ENCODE assay signal across 1 cellular context in the genomic region with DNA sequence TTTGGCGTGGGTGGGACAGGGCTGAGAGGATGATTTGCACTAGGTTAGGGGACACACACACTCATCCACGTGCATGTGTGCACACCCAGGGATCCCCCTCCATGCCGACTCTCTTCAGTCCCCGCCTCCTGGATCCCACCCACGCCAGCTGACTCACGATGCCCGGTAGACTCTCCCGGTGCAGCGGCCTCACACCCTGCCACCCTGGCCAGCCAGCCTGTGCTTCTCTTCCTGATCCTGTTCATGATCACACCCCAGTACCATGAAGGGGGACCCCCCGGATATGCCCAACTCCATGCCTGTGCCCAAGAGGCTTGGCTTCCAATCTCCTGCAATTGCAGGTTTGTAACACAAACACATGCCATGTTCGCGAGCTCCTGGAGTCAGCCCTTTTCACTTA.
TF ChIP-seq lines count a peak whose summit lies in the region.

No MANE protein-coding gene starts in this region.

TF ChIP-seq in WTC11, 78 proteins besides CTCF, POLR2A, EP300 and RAD21 (continued from another document):
- TF ChIP-seq, protein P1, sequence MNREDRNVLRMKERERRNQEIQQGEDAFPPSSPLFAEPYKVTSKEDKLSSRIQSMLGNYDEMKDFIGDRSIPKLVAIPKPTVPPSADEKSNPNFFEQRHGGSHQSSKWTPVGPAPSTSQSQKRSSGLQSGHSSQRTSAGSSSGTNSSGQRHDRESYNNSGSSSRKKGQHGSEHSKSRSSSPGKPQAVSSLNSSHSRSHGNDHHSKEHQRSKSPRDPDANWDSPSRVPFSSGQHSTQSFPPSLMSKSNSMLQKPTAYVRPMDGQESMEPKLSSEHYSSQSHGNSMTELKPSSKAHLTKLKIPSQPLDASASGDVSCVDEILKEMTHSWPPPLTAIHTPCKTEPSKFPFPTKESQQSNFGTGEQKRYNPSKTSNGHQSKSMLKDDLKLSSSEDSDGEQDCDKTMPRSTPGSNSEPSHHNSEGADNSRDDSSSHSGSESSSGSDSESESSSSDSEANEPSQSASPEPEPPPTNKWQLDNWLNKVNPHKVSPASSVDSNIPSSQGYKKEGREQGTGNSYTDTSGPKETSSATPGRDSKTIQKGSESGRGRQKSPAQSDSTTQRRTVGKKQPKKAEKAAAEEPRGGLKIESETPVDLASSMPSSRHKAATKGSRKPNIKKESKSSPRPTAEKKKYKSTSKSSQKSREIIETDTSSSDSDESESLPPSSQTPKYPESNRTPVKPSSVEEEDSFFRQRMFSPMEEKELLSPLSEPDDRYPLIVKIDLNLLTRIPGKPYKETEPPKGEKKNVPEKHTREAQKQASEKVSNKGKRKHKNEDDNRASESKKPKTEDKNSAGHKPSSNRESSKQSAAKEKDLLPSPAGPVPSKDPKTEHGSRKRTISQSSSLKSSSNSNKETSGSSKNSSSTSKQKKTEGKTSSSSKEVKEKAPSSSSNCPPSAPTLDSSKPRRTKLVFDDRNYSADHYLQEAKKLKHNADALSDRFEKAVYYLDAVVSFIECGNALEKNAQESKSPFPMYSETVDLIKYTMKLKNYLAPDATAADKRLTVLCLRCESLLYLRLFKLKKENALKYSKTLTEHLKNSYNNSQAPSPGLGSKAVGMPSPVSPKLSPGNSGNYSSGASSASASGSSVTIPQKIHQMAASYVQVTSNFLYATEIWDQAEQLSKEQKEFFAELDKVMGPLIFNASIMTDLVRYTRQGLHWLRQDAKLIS (CRISPR knock-in tag; IDR thresholded peaks at IDR 0.05; ENCODE audit: borderline replicate concordance), result no peak
- TF ChIP-seq NFATC4 (CRISPR knock-in tag; IDR thresholded peaks at IDR 0.05), result no peak
- TF ChIP-seq, protein P2, sequence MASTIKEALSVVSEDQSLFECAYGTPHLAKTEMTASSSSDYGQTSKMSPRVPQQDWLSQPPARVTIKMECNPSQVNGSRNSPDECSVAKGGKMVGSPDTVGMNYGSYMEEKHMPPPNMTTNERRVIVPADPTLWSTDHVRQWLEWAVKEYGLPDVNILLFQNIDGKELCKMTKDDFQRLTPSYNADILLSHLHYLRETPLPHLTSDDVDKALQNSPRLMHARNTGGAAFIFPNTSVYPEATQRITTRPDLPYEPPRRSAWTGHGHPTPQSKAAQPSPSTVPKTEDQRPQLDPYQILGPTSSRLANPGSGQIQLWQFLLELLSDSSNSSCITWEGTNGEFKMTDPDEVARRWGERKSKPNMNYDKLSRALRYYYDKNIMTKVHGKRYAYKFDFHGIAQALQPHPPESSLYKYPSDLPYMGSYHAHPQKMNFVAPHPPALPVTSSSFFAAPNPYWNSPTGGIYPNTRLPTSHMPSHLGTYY (CRISPR knock-in tag; IDR thresholded peaks at IDR 0.05), result no peak
- TF ChIP-seq MYBL2 (CRISPR knock-in tag; IDR thresholded peaks at IDR 0.05), result no peak
- TF ChIP-seq TEAD1 (CRISPR knock-in tag; IDR thresholded peaks at IDR 0.05), result no peak
- TF ChIP-seq, protein P3, sequence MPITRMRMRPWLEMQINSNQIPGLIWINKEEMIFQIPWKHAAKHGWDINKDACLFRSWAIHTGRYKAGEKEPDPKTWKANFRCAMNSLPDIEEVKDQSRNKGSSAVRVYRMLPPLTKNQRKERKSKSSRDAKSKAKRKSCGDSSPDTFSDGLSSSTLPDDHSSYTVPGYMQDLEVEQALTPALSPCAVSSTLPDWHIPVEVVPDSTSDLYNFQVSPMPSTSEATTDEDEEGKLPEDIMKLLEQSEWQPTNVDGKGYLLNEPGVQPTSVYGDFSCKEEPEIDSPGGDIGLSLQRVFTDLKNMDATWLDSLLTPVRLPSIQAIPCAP (CRISPR knock-in tag; IDR thresholded peaks at IDR 0.05), result no peak
- TF ChIP-seq, protein P4, sequence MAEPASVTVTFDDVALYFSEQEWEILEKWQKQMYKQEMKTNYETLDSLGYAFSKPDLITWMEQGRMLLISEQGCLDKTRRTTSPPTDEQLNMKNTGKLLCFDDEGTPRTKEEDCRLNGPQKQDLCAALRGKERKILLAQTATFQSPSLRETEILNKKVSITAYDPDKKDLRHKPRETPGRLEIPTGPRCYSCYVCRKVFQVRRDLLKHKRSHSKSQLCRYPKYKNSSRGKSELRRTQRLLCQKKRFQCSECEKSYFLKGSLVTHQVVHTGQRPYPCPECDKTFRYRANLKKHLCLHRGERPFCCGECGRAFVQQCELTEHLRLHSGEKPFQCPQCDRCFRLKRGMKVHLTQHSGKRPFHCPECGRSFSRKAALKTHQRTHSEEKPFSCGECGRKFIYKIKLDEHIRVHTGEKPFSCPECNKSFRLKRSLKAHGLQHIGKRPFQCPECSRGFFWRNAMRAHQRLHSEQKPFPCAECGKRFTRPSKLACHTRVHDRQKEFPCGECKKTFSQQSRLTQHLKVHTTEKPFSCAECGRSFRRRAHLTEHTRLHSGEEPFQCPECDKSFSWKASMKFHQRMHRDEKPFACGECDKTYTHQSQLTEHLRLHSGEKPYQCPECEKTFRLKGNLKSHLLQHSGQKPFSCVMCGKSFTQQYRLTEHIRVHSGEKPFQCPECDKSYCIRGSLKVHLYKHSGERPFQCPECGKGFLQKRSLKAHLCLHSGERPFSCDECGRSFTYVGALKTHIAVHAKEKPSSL (CRISPR knock-in tag; conservative IDR thresholded peaks at IDR 0.05), result no peak
